17 cellular contexts compared by ENCODE assay signal in genomic region chr3:11014752-11015151, GRCh38. TPM values are rescaled to one million over a fixed set of nuclear protein-coding genes. Genes with fewer than 3 reads are reported as not detected.
DNase-seq lines count a peak whose midpoint lies in the region; TF ChIP-seq lines count a peak whose summit lies in the region.
"Had no signal": no experiment of that assay in that cellular context is flagged by ENCODE, and none has a peak within 500 bp of the region (broad histone marks: within the 10 kb centered on the region; RNA-seq: fewer than 3 reads in every experiment).

No MANE protein-coding gene starts in this region.

- H3K9me3 Mint-ChIP-seq in activated T-helper 1 cell treated with anti-CD3 and anti-CD28 coated beads, Interleukin-12 subunit alpha, Interleukin-12 subunit beta, Interleukin-2, Interleukin-4 antibody, amounts not matched to agents 30 ng/mL and 10 ng/mL and 1 ng/mL, durations not matched to agents 14 hours and 24 hours and 36 hours, result no peaks in the 10 kb centered on the region
- H3K9me3 Mint-ChIP-seq: CD4-positive, CD25-positive, alpha-beta regulatory T cell; CD8-positive, alpha-beta T cell had no signal

- H3K36me3 Mint-ChIP-seq in activated T-helper 1 cell treated with anti-CD3 and anti-CD28 coated beads, Interleukin-12 subunit alpha, Interleukin-12 subunit beta, Interleukin-2, Interleukin-4 antibody, amounts not matched to agents 30 ng/mL and 10 ng/mL and 1 ng/mL, durations not matched to agents 14 hours and 24 hours and 36 hours (ENCODE audit: low read depth), result no peaks in the 10 kb centered on the region
- H3K36me3 Mint-ChIP-seq: CD4-positive, CD25-positive, alpha-beta regulatory T cell; CD8-positive, alpha-beta T cell had no signal

- no peak overlapping the region for H3K4me3 ChIP-seq in esophagus squamous epithelium
- H3K4me3 ChIP-seq: BLaER1 had no signal

- WGBS in esophagus squamous epithelium, 2 donors, result 84 to 87% methylated on average over 12 to 14 of the region's 15 CpGs

- intact Hi-C loops in esophagus squamous epithelium (cut with DNase I), result no loop called here
- intact Hi-C loops in posterior vena cava (cut with DNase I), result loop anchor here in 1 of 2 donors (5.0 kb wide), 1 partner anchor 788 kb away; no protein-coding TSS in a partner anchor
- intact Hi-C loops in head of caudate nucleus (cut with DNase I), result no loop called here
- intact Hi-C loops in activated T-helper 1 cell treated with anti-CD3 and anti-CD28 coated beads, Interleukin-12 subunit alpha, Interleukin-12 subunit beta, Interleukin-2, Interleukin-4 antibody, amounts not matched to agents 30 ng/mL and 10 ng/mL and 1 ng/mL, durations not matched to agents 14 hours and 24 hours and 36 hours (cut with micrococcal nuclease), result no loop called here

- TF ChIP-seq CTCF in esophagus squamous epithelium (IDR thresholded peaks at IDR 0.05), result no peak

- peaks cover 0 to 9% (median 0%) of the 10 kb centered on the region in 4 donors for H3K27me3 ChIP-seq in esophagus squamous epithelium
- H3K27me3 ChIP-seq: BLaER1 had no signal

- H3K4me1 ChIP-seq in esophagus squamous epithelium, result peaks cover 14 to 64% (median 20%) of the 10 kb centered on the region in 3 donors
- H3K4me1 ChIP-seq: Caco-2 had no signal

- DNase-seq in esophagus squamous epithelium (lab: John Stamatoyannopoulos, UW) (no peak), posterior vena cava (ENCODE audit: low spot score) (peak; percentile 35), head of caudate nucleus (no peak), NCI-H2107 treated with DMSO at 0.1 percent for 48 hours (lab: John Stamatoyannopoulos, UW; ENCODE audit: unreplicated experiment) (no peak)
- DNase-seq in activated T-helper 1 cell treated with anti-CD3 and anti-CD28 coated beads, Interleukin-12 subunit alpha, Interleukin-12 subunit beta, Interleukin-2, Interleukin-4 antibody, amounts not matched to agents 30 ng/mL and 10 ng/mL and 1 ng/mL, durations not matched to agents 14 hours and 24 hours and 36 hours (ENCODE audit: low spot score), result no peak
- DNase-seq: Caco-2; CD4-positive, CD25-positive, alpha-beta regulatory T cell; CD8-positive, alpha-beta T cell; DMS153; DND-41; GOT3; HCEC 1CT had no signal

- H3K27ac ChIP-seq in cingulate gyrus (ENCODE audit: low read depth, low read length) (peak overlapping the region; percentile 21), esophagus squamous epithelium (peak overlapping the region in 3 of 4 donors; percentile 82 to 85 (median 84))
- H3K27ac ChIP-seq: 22Rv1, BLaER1, C4-2B had no signal

- H3K27me3 Mint-ChIP-seq in activated T-helper 1 cell treated with anti-CD3 and anti-CD28 coated beads, Interleukin-12 subunit alpha, Interleukin-12 subunit beta, Interleukin-2, Interleukin-4 antibody, amounts not matched to agents 30 ng/mL and 10 ng/mL and 1 ng/mL, durations not matched to agents 14 hours and 24 hours and 36 hours (ENCODE audit: insufficient read depth), result no peaks in the 10 kb centered on the region
- H3K27me3 Mint-ChIP-seq: CD4-positive, CD25-positive, alpha-beta regulatory T cell had no signal

- no peak overlapping the region for H3K27ac Mint-ChIP-seq in activated T-helper 1 cell treated with anti-CD3 and anti-CD28 coated beads, Interleukin-12 subunit alpha, Interleukin-12 subunit beta, Interleukin-2, Interleukin-4 antibody, amounts not matched to agents 30 ng/mL and 10 ng/mL and 1 ng/mL, durations not matched to agents 14 hours and 24 hours and 36 hours
- H3K27ac Mint-ChIP-seq: B cell; CD4-positive, CD25-positive, alpha-beta regulatory T cell; CD8-positive, alpha-beta T cell had no signal

- no peaks in the 10 kb centered on the region for H3K9me3 ChIP-seq in esophagus squamous epithelium
- H3K9me3 ChIP-seq: BLaER1, Caco-2 had no signal

- H3K36me3 ChIP-seq in esophagus squamous epithelium, result peaks cover 0 to 24% (median 0%) of the 10 kb centered on the region in 3 donors
- H3K36me3 ChIP-seq: BLaER1 had no signal

- TF ChIP-seq POLR2A in esophagus squamous epithelium (IDR thresholded peaks at IDR 0.05), result no peak

- no peak overlapping the region for H3K4me3 Mint-ChIP-seq in activated T-helper 1 cell treated with anti-CD3 and anti-CD28 coated beads, Interleukin-12 subunit alpha, Interleukin-12 subunit beta, Interleukin-2, Interleukin-4 antibody, amounts not matched to agents 30 ng/mL and 10 ng/mL and 1 ng/mL, durations not matched to agents 14 hours and 24 hours and 36 hours
- H3K4me3 Mint-ChIP-seq: B cell; CD4-positive, CD25-positive, alpha-beta regulatory T cell; CD8-positive, alpha-beta T cell had no signal

- H3K4me1 Mint-ChIP-seq in activated T-helper 1 cell treated with anti-CD3 and anti-CD28 coated beads, Interleukin-12 subunit alpha, Interleukin-12 subunit beta, Interleukin-2, Interleukin-4 antibody, amounts not matched to agents 30 ng/mL and 10 ng/mL and 1 ng/mL, durations not matched to agents 14 hours and 24 hours and 36 hours (ENCODE audit: low read depth), result no peaks in the 10 kb centered on the region
- H3K4me1 Mint-ChIP-seq: B cell; CD4-positive, CD25-positive, alpha-beta regulatory T cell had no signal

RNA-seq across cellular contexts. Expression of gene SLC6A1, which starts 22.2 kb away (rescaled TPM):
- 10 to 100 TPM in 3 of 4 donors, 1 to 10 TPM in 1; 8.6 to 34.4 (median 22.3) TPM for total RNA-seq in esophagus squamous epithelium
- total RNA-seq in posterior vena cava, result 1 to 10 TPM; 1.2 to 1.3 TPM
- not detected in 2 replicates for total RNA-seq in activated T-helper 1 cell treated with anti-CD3 and anti-CD28 coated beads, Interleukin-12 subunit alpha, Interleukin-12 subunit beta, Interleukin-2, Interleukin-4 antibody, amounts not matched to agents 30 ng/mL and 10 ng/mL and 1 ng/mL, durations not matched to agents 14 hours and 24 hours and 36 hours
- total RNA-seq: B cell; Caco-2; CD4-positive, CD25-positive, alpha-beta regulatory T cell; CD8-positive, alpha-beta T cell had no signal
